In genomic region chr2:46480562-46480961, GRCh38 we compare ENCODE assay signal across 16 cellular contexts. TPM values are rescaled to one million over a fixed set of nuclear protein-coding genes. Genes with fewer than 3 reads are reported as not detected.
"Had no signal": no experiment of that assay in that cellular context is flagged by ENCODE, and none has a peak within 500 bp of the region (broad histone marks: within the 10 kb centered on the region; RNA-seq: fewer than 3 reads in every experiment).

No MANE protein-coding gene starts in this region.

- H3K9me3 ChIP-seq: pancreas, sigmoid colon, stomach, testis, upper lobe of left lung had no signal

- H3K27me3 ChIP-seq: hepatocyte, pancreas, sigmoid colon, testis, upper lobe of left lung had no signal

- H3K79me2 ChIP-seq: hepatocyte had no signal

- DNase-seq: activated CD4-positive, alpha-beta T cell treated with anti-CD3 and anti-CD28 coated beads, Interleukin-2, amount 50 U/mL, for 1 hour; activated effector memory CD4-positive, alpha-beta T cell treated with anti-CD3 and anti-CD28 coated beads, Interleukin-2, amount 50 U/mL, for 16 hours; activated T-cell treated with anti-CD3 and anti-CD28 coated beads, Interleukin-2, amount 50 U/mL, for 48 hours; islet precursor cell; pancreas; sigmoid colon; stimulated activated CD4-positive, alpha-beta T cell treated with anti-CD3 and anti-CD28 coated beads, Interleukin-1b, Interleukin-23, amount 100 ng/mL, for 48 hours; stomach; testis had no signal

- H3K4me1 ChIP-seq: pancreas, testis had no signal

- H3K27ac ChIP-seq: hepatocyte, pancreas, stomach, testis had no signal

- H2AFZ ChIP-seq: hepatocyte had no signal

- ATAC-seq: activated CD4-positive, CD25-positive, alpha-beta regulatory T cell treated with anti-CD3 and anti-CD28 coated beads, Interleukin-2, amount 50 U/mL, for 24 hours; activated naive CD4-positive, alpha-beta T cell treated with anti-CD3 and anti-CD28 coated beads, Interleukin-2, amount 50 U/mL, for 72 hours had no signal

- H3K27ac Mint-ChIP-seq: activated naive CD4-positive, alpha-beta T cell treated with anti-CD3 and anti-CD28 coated beads, Interleukin-2, amount 50 U/mL, for 72 hours had no signal

- H3K4me2 ChIP-seq: hepatocyte had no signal

RNA-seq across cellular contexts. Expression of gene TMEM247, which starts 1.2 kb away (rescaled TPM):
- total RNA-seq: activated naive CD4-positive, alpha-beta T cell treated with anti-CD3 and anti-CD28 coated beads, Interleukin-2, amount 50 U/mL, for 72 hours; cardiac septum; glomerular endothelial cell; hepatocyte; lung microvascular endothelial cell; pancreas; sigmoid colon; stomach; upper lobe of left lung had no signal
